Comparison of ENCODE assay signal across 12 cellular contexts in the genomic region with DNA sequence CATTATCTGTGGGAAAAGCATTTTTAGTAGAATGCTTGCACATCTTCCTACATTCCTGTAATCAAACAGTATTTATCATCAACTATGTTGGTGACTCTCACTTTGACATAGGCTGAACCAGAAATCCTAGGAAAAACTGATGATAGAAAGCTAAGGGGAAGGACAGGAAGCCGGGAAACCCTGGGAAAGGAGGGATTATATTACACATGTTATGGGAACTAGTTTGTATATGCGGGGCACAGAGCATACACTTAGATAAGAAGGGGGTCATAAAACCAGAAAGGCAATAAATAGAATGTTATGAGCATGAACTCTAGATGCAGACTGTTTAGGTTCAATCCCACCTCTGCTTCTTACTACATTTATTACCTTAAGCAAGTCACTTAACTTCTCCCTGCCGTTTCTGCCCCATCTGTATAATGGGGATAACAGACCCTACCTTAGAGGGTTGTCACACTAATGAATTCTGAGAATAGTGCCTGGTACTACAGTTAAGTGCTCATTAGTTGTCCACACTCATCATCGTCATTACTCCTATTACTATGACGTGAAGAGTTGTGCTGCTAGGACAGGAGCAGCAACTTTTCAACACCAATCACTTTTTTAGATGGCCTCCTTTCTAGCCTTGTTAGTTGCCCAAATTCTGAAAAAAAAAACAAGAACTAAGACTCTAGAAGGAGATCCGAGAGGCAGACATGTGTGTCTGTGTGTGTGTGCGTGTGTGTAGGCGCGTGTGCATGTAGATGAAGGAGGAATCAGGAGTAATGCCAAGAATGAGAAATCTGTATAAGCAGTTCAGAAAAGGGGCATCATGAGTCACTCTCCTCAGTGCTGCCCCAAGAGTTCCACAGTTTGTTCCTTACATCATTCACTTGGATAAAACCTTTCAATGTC. TPM values are rescaled to one million over a fixed set of nuclear protein-coding genes. Genes with fewer than 3 reads are reported as not detected.
A peak's percentile ranks its signal among the peaks of the same experiment; 100 is the strongest.
DNase-seq lines count a peak whose midpoint lies in the region; ATAC-seq, FAIRE-seq and TF ChIP-seq lines count a peak whose summit lies in the region.
"Had no signal": no experiment of that assay in that cellular context is flagged by ENCODE, and none has a peak within 500 bp of the region (broad histone marks: within the 10 kb centered on the region; RNA-seq: fewer than 3 reads in every experiment).

No MANE protein-coding gene starts in this region.

- POLR2A ChIA-PET in AG04450 (lab: Yijun Ruan, JAX) (no interaction called here), GM12878 (lab: Charles Lee) (no interaction called here), Caco-2 (lab: Charles Lee) (no interaction called here)
- POLR2A ChIA-PET in CD8-positive, alpha-beta T cell (lab: Charles Lee) = no interaction called here

- TF ChIP-seq POLR2A in GM12878 (IDR thresholded peaks at IDR 0.05; ENCODE audit: low read depth, low read length) = no peak

- no peaks in the 10 kb centered on the region for H3K9me2 ChIP-seq in GM23248 (ENCODE audit: insufficient read depth)

- H3K4me3 ChIP-seq in AG04450 (ENCODE audit: low read depth, low read length) = no peak overlapping the region
- H3K4me3 ChIP-seq in GM23248 = no peak overlapping the region
- no peak overlapping the region for H3K4me3 ChIP-seq in GM12878
- H3K4me3 ChIP-seq in coronary artery = no peak overlapping the region
- no peak overlapping the region for H3K4me3 ChIP-seq in CD8-positive, alpha-beta T cell (ENCODE audit: low read depth, low read length)
- no peak overlapping the region for H3K4me3 ChIP-seq in Caco-2 (ENCODE audit: low read depth, low read length)

- no peak for TF ChIP-seq RAD21 in GM12878 (IDR thresholded peaks at IDR 0.05; ENCODE audit: insufficient read depth, low read depth, low read length)

- H3K27ac Mint-ChIP-seq in CD8-positive, alpha-beta T cell = no peak overlapping the region
- H3K27ac Mint-ChIP-seq in Caco-2 (ENCODE audit: unreplicated experiment) = no peak overlapping the region
- H3K27ac Mint-ChIP-seq: progenitor cell of endocrine pancreas had no signal

- no peak overlapping the region for H3K4me3 Mint-ChIP-seq in CD8-positive, alpha-beta T cell
- no peak overlapping the region for H3K4me3 Mint-ChIP-seq in Caco-2 (ENCODE audit: unreplicated experiment)

- H4K20me1 ChIP-seq in GM23248 (ENCODE audit: insufficient read depth) (no peaks in the 10 kb centered on the region; the same call in 1 of the 2 replicates), GM12878 (ENCODE audit: control insufficient read depth, insufficient read depth) (no peaks in the 10 kb centered on the region)

- in situ Hi-C loops in GM23248 (cut with MboI) (no loop called here), GM12878 (cut with MboI) (no loop called here)

- intact Hi-C loops in GM12878 (cut with micrococcal nuclease; ENCODE audit: unreplicated experiment) (no loop called here), left colon (cut with DNase I, micrococcal nuclease) (no loop called here), Caco-2 (cut with micrococcal nuclease; ENCODE audit: unreplicated experiment) (no loop called here)
- intact Hi-C loops in CD8-positive, alpha-beta T cell (cut with DNase I, micrococcal nuclease) = no loop called here

- H3K9ac ChIP-seq in GM23248 (no peak overlapping the region), GM12878 (ENCODE audit: control insufficient read depth, insufficient read depth, low read length) (no peak overlapping the region)

- H3K4me1 ChIP-seq in GM23248 (ENCODE audit: insufficient read depth) (peaks cover 34% of the 10 kb centered on the region), GM12878 (ENCODE audit: control insufficient read depth, insufficient read depth, low read length) (no peaks in the 10 kb centered on the region), Caco-2 (peaks cover 18% of the 10 kb centered on the region)
- H3K4me1 ChIP-seq in CD8-positive, alpha-beta T cell (ENCODE audit: insufficient read depth, low read length) = no peaks in the 10 kb centered on the region

- no peaks in the 10 kb centered on the region for H3K27me3 Mint-ChIP-seq in CD8-positive, alpha-beta T cell (ENCODE audit: low read depth)
- no peaks in the 10 kb centered on the region for H3K27me3 Mint-ChIP-seq in Caco-2 (ENCODE audit: insufficient read depth, unreplicated experiment)
- H3K27me3 Mint-ChIP-seq: progenitor cell of endocrine pancreas had no signal

- no peak for TF ChIP-seq CTCF in AG04450 (IDR thresholded peaks at IDR 0.05; ENCODE audit: low read depth, low read length)
- no peak for TF ChIP-seq CTCF in GM12878 (IDR thresholded peaks at IDR 0.05 in 2 of 3, conservative IDR thresholded peaks at IDR 0.05 in 1 of 3; ENCODE audit: control insufficient read depth in 2 of 3, extremely low read depth in 1 of 3, insufficient read depth in 1 of 3, low read depth in 3 of 3, low read length in 3 of 3)
- no peak for TF ChIP-seq CTCF in coronary artery (IDR thresholded peaks at IDR 0.05)
- no peak for TF ChIP-seq CTCF in CD8-positive, alpha-beta T cell (IDR thresholded peaks at IDR 0.05)
- TF ChIP-seq CTCF in Caco-2 (IDR thresholded peaks at IDR 0.05; ENCODE audit: insufficient read depth in 1 of 2, low read depth in 1 of 2, low read length in 1 of 2, severe bottlenecking in 1 of 2, unreplicated experiment in 1 of 2) = no peak

- no peak overlapping the region for H2AFZ ChIP-seq in GM23248
- H2AFZ ChIP-seq in GM12878 (ENCODE audit: control insufficient read depth, low read depth, low read length) = no peak overlapping the region

- RAD21 ChIA-PET in GM12878 (lab: Charles Lee; ENCODE audit: unreplicated experiment) = no interaction called here

- H3K4me2 ChIP-seq in GM23248 (ENCODE audit: unreplicated experiment) (peak overlapping the region; percentile 44), GM12878 (ENCODE audit: control insufficient read depth, insufficient read depth) (no peak overlapping the region)

- H3K9me3 ChIP-seq in AG04450 (ENCODE audit: control insufficient read depth, insufficient read depth, low read length) (peaks cover 17% of the 10 kb centered on the region), GM23248 (ENCODE audit: low read depth) (no peaks in the 10 kb centered on the region), GM12878 (replicated peaks; ENCODE audit: control insufficient read depth, insufficient read depth, low read length) (peaks cover 3% of the 10 kb centered on the region; the same call in 1 of the 3 replicates), Caco-2 (no peaks in the 10 kb centered on the region)
- H3K9me3 ChIP-seq in CD8-positive, alpha-beta T cell (ENCODE audit: low read length) = no peaks in the 10 kb centered on the region

- H3K4me1 Mint-ChIP-seq in CD8-positive, alpha-beta T cell (ENCODE audit: low read depth) = peaks cover 33% of the 10 kb centered on the region
- no peaks in the 10 kb centered on the region for H3K4me1 Mint-ChIP-seq in Caco-2 (ENCODE audit: low read depth, unreplicated experiment)

- peaks cover 6% of the 10 kb centered on the region; the same call in 1 of the 2 replicates for H3F3A ChIP-seq in GM23248 (ENCODE audit: insufficient read depth)

- H3K27me3 ChIP-seq in AG04450 (ENCODE audit: control insufficient read depth, insufficient read depth, low read length) (no peaks in the 10 kb centered on the region), GM23248 (replicated peaks; ENCODE audit: insufficient read depth) (no peaks in the 10 kb centered on the region), GM12878 (replicated peaks in 1 of 2; ENCODE audit: control insufficient read depth in 2 of 2, insufficient read depth in 2 of 2, low read length in 1 of 2) (no peaks in the 10 kb centered on the region), Caco-2 (replicated peaks; ENCODE audit: control insufficient read depth, insufficient read depth, low read length) (no peaks in the 10 kb centered on the region)
- no peaks in the 10 kb centered on the region for H3K27me3 ChIP-seq in CD8-positive, alpha-beta T cell (ENCODE audit: insufficient read depth, low read length)

- peaks cover 2% of the 10 kb centered on the region for H3K9me3 Mint-ChIP-seq in CD8-positive, alpha-beta T cell
- H3K9me3 Mint-ChIP-seq in Caco-2 (ENCODE audit: unreplicated experiment) = no peaks in the 10 kb centered on the region

- ATAC-seq in GM12878 (peak; percentile 39), left colon (peak; percentile 75), HG03521 (IDR thresholded peaks at IDR 0.05; ENCODE audit: unreplicated experiment) (no peak)
- ATAC-seq in CD8-positive, alpha-beta T cell = no peak

- TSS peak; percentile 20 for BruUV-seq in GM12878 (replicated peaks; lab: Mats Ljungman, UMichigan)
- BruUV-seq in Caco-2 (replicated peaks; lab: Mats Ljungman, UMichigan) = no TSS peak

- H3K79me2 ChIP-seq in GM23248 (ENCODE audit: insufficient read depth) (peaks cover 95% of the 10 kb centered on the region), GM12878 (ENCODE audit: control insufficient read depth, insufficient read depth, low read length) (peaks cover 50% of the 10 kb centered on the region)

- no peak for TF ChIP-seq EP300 in GM12878 (IDR thresholded peaks at IDR 0.05; ENCODE audit: borderline replicate concordance in 1 of 2, control insufficient read depth in 1 of 2, low read depth in 2 of 2, low read length in 2 of 2)

- no peaks in the 10 kb centered on the region for H3K36me3 Mint-ChIP-seq in CD8-positive, alpha-beta T cell
- H3K36me3 Mint-ChIP-seq in Caco-2 (ENCODE audit: insufficient read depth, unreplicated experiment) = peaks cover 4% of the 10 kb centered on the region

- FAIRE-seq in GM12878 (lab: Jason Lieb, UNC) = no peak

- DNase-seq in AG04450 (ENCODE audit: low read depth, low spot score) (peak; percentile 61), GM23248 (peak; percentile 88), GM12878 (ENCODE audit: low read depth, low spot score) (no peak), left colon (no peak), coronary artery (ENCODE audit: low spot score) (no peak), Caco-2 (no peak)
- DNase-seq in CD8-positive, alpha-beta T cell = no peak
- DNase-seq: PC-3 had no signal

- no peak overlapping the region for H3K27ac ChIP-seq in AG04450 (ENCODE audit: low read depth, low read length)
- peak overlapping the region; percentile 48 for H3K27ac ChIP-seq in GM23248
- H3K27ac ChIP-seq in GM12878 (ENCODE audit: control insufficient read depth, insufficient read depth) = no peak overlapping the region
- H3K27ac ChIP-seq in coronary artery = no peak overlapping the region
- H3K27ac ChIP-seq in CD8-positive, alpha-beta T cell (ENCODE audit: low read depth, low read length) = no peak overlapping the region
- H3K27ac ChIP-seq: epithelial cell of prostate, VCaP had no signal

- H3K36me3 ChIP-seq in GM23248 (ENCODE audit: low read depth) (no peaks in the 10 kb centered on the region), GM12878 (ENCODE audit: control insufficient read depth in 2 of 2, insufficient read depth in 2 of 2, low read length in 1 of 2) (no peaks in the 10 kb centered on the region), Caco-2 (ENCODE audit: control insufficient read depth, insufficient read depth, low read length) (no peaks in the 10 kb centered on the region)
- H3K36me3 ChIP-seq in CD8-positive, alpha-beta T cell (ENCODE audit: insufficient read depth, low read length) = no peaks in the 10 kb centered on the region

- SMC1A ChIA-PET in GM12878 (lab: Charles Lee; ENCODE audit: uncharacterized antibody, unreplicated experiment) = interaction anchor here (1.0 kb wide), 1 partner anchor 11 kb away, joined by 3 read pairs; no protein-coding TSS in a partner anchor

- CTCF ChIA-PET in AG04450 (lab: Charles Lee) = interaction anchor here (1.5 to 1.8 kb wide), 2 partner anchors 9 to 11 kb away, joined by 3 to 5 read pairs; no protein-coding TSS in a partner anchor
- CTCF ChIA-PET in GM12878 (lab: Yijun Ruan, JAX) = interaction anchor here (1.1 kb wide), 1 partner anchor 11 kb away, joined by 7 read pairs; no protein-coding TSS in a partner anchor
- CTCF ChIA-PET in CD8-positive, alpha-beta T cell (lab: Charles Lee) = no interaction called here
- CTCF ChIA-PET in Caco-2 (lab: Charles Lee) = no interaction called here

- 33 to 41% methylated on average over 9 of the region's 9 CpGs for WGBS in GM23248 (ENCODE audit: low coverage in 1 of 2, low lambda C conversion rate in 2 of 2, missing lambda C conversion rate in 2 of 2), 2 experiments
- 79% methylated on average over 9 of the region's 9 CpGs for WGBS in GM12878 (ENCODE audit: insufficient coverage, insufficient replicate concordance, low lambda C conversion rate, missing lambda C conversion rate)

RNA-seq across cellular contexts. Expression of a gene that starts 52.2 kb away (rescaled TPM):
- polyA plus RNA-seq in AG04450 (2011; rRNA removed) (14.5 and 16.7 TPM in 2 replicates), GM23248 (2016; fragmentation: Nextera tagmentation; extraction: Ambion mirVana) (7.2 and 8.3 TPM in 2 replicates), GM12878 (2011; rRNA removed) (20.1 and 21.5 TPM in 2 replicates), GM12878 (2014; fragmentation: Illumina TruSeq; extraction: Trizol) (23.2 and 27.7 TPM in 2 replicates), GM12878 (2014; fragmentation: Nextera tagmentation; extraction: Ambion mirVana) (10 to 100 TPM in 1 of 2 experiments, 1 to 10 TPM in 1; 3.3 to 11.0 TPM), GM12878 (2014; rRNA removed) (16.4 and 19.7 TPM in 2 replicates), GM12878 (2016; fragmentation: Nextera tagmentation; extraction: Ambion mirVana) (10 to 100 TPM; 10.9 to 14.4 TPM)
- 66.9 and 78.8 TPM in 2 replicates for polyA minus RNA-seq in AG04450 (2011; rRNA and poly(A)+ RNA removed)
- 14.2 and 14.3 TPM in 2 replicates for total RNA-seq in GM23248 (2014; rRNA removed; shearing (Covaris generic))
- total RNA-seq in GM12878 (2013; cell fraction: nucleolus; rRNA removed) = 533 and 539 TPM in 2 replicates
- total RNA-seq in GM12878 (2014; rRNA removed) (18.6 and 23.9 TPM in 2 replicates), GM12878 (2014; rRNA removed; fragmentation: Illumina TruSeq; extraction: Trizol) (22.5 and 24.4 TPM in 2 replicates), GM12878 (2021) (45.2 and 51.0 TPM in 2 replicates), left colon (10 to 100 TPM; 78.4 to 81.1 TPM), Caco-2 (2022) (59.5 and 71.1 TPM in 2 replicates)
- 20.5 TPM for polyA plus RNA-seq in GM12878 (2011; ENCODE audit: low read depth)
- polyA plus RNA-seq in GM12878 (2011; cell fraction: cytosol; rRNA removed) = 19.0 and 25.0 TPM in 2 replicates
- polyA plus RNA-seq in GM12878 (2011; cell fraction: nucleus; rRNA removed) = 45.9 and 55.3 TPM in 2 replicates
- 18.9 and 21.4 TPM in 2 replicates for polyA plus RNA-seq in GM12878 (2012)
- 90.8 and 145 TPM in 2 replicates for polyA minus RNA-seq in GM12878 (2011; rRNA and poly(A)+ RNA removed)
- 31.4 and 32.6 TPM in 2 replicates for polyA minus RNA-seq in GM12878 (2011; cell fraction: cytosol; rRNA and poly(A)+ RNA removed)
- polyA minus RNA-seq in GM12878 (2011; cell fraction: nucleus; rRNA and poly(A)+ RNA removed) = 97.8 and 125 TPM in 2 replicates
- 100 to 1,000 TPM; 106 to 121 TPM for total RNA-seq in CD8-positive, alpha-beta T cell

Comparison
In these comparisons a context has a peak if more than half of its experiments do, and no peak if none do; other contexts are left out.
1. DNase-seq: peak in AG04450 (single experiment) and GM23248 (single experiment); none in GM12878 (single experiment), left colon (0 of 2), coronary artery (single experiment), CD8-positive, alpha-beta T cell (0 of 7) and Caco-2 (0 of 2).
2. ATAC-seq: peak in GM12878 (single experiment) and left colon (single experiment); none in HG03521 (single experiment) and CD8-positive, alpha-beta T cell (single experiment).
3. CTCF ChIA-PET loops: an anchor here in AG04450 (1.5 to 1.8 kb wide) and GM12878 (1.1 kb wide); none called in CD8-positive, alpha-beta T cell and Caco-2.